Comparison of ENCODE assay signal across 8 cellular contexts in the genomic region with DNA sequence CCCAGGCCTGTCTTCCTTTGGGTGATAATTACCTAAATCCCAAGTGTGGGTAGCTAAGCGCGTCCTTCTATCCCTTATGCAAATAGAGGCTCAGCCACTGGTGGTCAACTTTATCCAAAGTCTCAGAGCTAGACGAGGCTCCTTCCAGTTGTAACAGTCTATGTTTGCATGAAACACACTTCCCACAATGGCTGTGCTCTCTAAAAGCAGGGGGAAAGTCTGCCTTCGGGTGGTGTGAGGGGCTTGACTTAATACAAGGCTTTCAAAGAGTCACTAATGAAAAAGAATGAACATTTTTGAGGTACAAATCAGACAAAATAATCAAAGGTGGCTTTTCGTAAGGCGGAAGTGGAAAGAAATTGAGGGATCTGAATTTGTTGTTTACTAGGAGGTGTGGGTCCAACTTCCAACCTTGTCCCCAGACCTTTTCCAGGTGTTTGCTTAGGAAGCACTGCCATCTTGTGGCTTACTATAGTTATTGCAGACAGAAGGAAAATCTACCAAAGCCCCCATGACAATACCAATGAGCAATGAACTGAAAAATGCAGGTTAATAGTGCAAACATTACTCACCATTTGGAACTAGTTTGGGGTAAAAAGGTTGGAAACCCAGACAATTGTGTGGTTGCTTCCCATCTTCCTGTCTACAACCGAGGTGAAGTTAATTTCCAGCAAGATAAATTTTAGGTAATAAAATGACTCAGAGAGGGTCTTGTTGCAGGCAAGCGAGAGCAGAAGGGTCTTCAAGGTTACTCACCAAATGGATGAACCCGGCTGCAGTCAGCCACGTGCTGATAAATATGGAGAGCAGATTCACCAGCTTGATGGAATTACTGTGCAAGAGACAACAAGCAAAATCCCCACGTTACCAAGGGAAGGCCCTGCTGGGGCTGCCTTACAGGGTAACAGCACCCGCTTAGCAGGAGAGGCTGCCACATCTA.
DNase-seq lines count a peak whose midpoint lies in the region; ATAC-seq, FAIRE-seq and TF ChIP-seq lines count a peak whose summit lies in the region.

No MANE protein-coding gene starts in this region.

- no peak overlapping the region for H3K27ac ChIP-seq in right atrium auricular region

- TF ChIP-seq CTCF in D721Med (IDR thresholded peaks at IDR 0.05; ENCODE audit: insufficient read depth, missing control alignments) (peak; percentile 76), right atrium auricular region (IDR thresholded peaks at IDR 0.05) (peak; percentile 63 to 79)

- H3K27me3 ChIP-seq in adipocyte (replicated peaks; ENCODE audit: control insufficient read depth, insufficient read depth, low read length) (no peaks in the 10 kb centered on the region), right atrium auricular region (no peaks in the 10 kb centered on the region), skeletal muscle satellite cell (ENCODE audit: control insufficient read depth, insufficient read depth, low read length) (no peaks in the 10 kb centered on the region)

- H3K4me2 ChIP-seq in skeletal muscle satellite cell (ENCODE audit: low read length), result peak overlapping the region; percentile 30

- peak; percentile 88 for FAIRE-seq in D721Med (lab: Jason Lieb, UNC)

- peak; percentile 54 for ATAC-seq in GM19463 (IDR thresholded peaks at IDR 0.05; ENCODE audit: unreplicated experiment)
- ATAC-seq in HG03378 (IDR thresholded peaks at IDR 0.05; ENCODE audit: unreplicated experiment), result no peak

- H3K4me3 ChIP-seq in adipocyte (ENCODE audit: low read length) (no peak overlapping the region), right atrium auricular region (no peak overlapping the region), skeletal muscle satellite cell (ENCODE audit: low read length) (no peak overlapping the region)

- peak overlapping the region; percentile 26 for H3K9ac ChIP-seq in adipocyte (ENCODE audit: low read length)
- no peak overlapping the region for H3K9ac ChIP-seq in skeletal muscle satellite cell (ENCODE audit: low read depth, low read length)

- no peaks in the 10 kb centered on the region for H3K9me3 ChIP-seq in adipocyte (ENCODE audit: control insufficient read depth, low read length)
- no peaks in the 10 kb centered on the region for H3K9me3 ChIP-seq in right atrium auricular region
- H3K9me3 ChIP-seq in skeletal muscle satellite cell (replicated peaks; ENCODE audit: low read length), result no peaks in the 10 kb centered on the region

- peak; percentile 48 for DNase-seq in D721Med (ENCODE audit: insufficient read length, low spot score)
- peak; percentile 13 for DNase-seq in MV-4-11 (lab: John Stamatoyannopoulos, UW)
- peak; percentile 82 for DNase-seq in adipocyte (ENCODE audit: low read depth)
- DNase-seq in right atrium auricular region (ENCODE audit: low spot score), result no peak
- DNase-seq in GOT3 (lab: John Stamatoyannopoulos, UW), result no peak

- no peaks in the 10 kb centered on the region for H3K36me3 ChIP-seq in adipocyte (ENCODE audit: control insufficient read depth, insufficient read depth, low read length, severe bottlenecking)
- H3K36me3 ChIP-seq in right atrium auricular region, result no peaks in the 10 kb centered on the region
- H3K36me3 ChIP-seq in skeletal muscle satellite cell (ENCODE audit: insufficient read depth, low read length), result no peaks in the 10 kb centered on the region

- H3K4me1 ChIP-seq in adipocyte (ENCODE audit: control insufficient read depth, insufficient read depth, low read length) (peaks cover 5% of the 10 kb centered on the region), right atrium auricular region (no peaks in the 10 kb centered on the region), skeletal muscle satellite cell (ENCODE audit: control insufficient read depth, insufficient read depth, low read length) (peaks cover 11% of the 10 kb centered on the region)

Comparison
In these comparisons a context has a peak if more than half of its experiments do, and no peak if none do; other contexts are left out.
1. DNase-seq: peak in D721Med (single experiment), MV-4-11 (single experiment) and adipocyte (single experiment); none in right atrium auricular region (single experiment) and GOT3 (single experiment).